Comparison of ENCODE assay signal across 19 cellular contexts in genomic region chr10:15046626-15047025, GRCh38. TPM values are rescaled to one million over a fixed set of nuclear protein-coding genes. Genes with fewer than 3 reads are reported as not detected.
A peak's percentile ranks its signal among the peaks of the same experiment; 100 is the strongest.
DNase-seq lines count a peak whose midpoint lies in the region; FAIRE-seq and TF ChIP-seq lines count a peak whose summit lies in the region.
"Had no signal": no experiment of that assay in that cellular context is flagged by ENCODE, and none has a peak within 500 bp of the region (broad histone marks: within the 10 kb centered on the region; RNA-seq: fewer than 3 reads in every experiment).

No MANE protein-coding gene starts in this region.

- DNase-seq in GM23248 (peak; percentile 26), astrocyte of the spinal cord (ENCODE audit: low read depth, low spot score) (peak; percentile 84), islet precursor cell (peak; percentile 72), tibial artery (no peak), immature natural killer cell (no peak), GM19239 (ENCODE audit: insufficient read length, low spot score) (no peak)
- no peak for DNase-seq in central memory CD4-positive, alpha-beta T cell
- DNase-seq: activated CD4-positive, alpha-beta T cell treated with anti-CD3 and anti-CD28 coated beads for 4 hours; activated naive CD4-positive, alpha-beta T cell treated with anti-CD3 and anti-CD28 coated beads, Interleukin-2, amount 50 U/mL, for 16 hours; CD8-positive, alpha-beta T cell; NCI-H1105 treated with DMSO at 0.1 percent for 48 hours; NCI-H2171; nephron progenitor cell; NK-92 treated with Interleukin-12 subunit alpha and Interleukin-12 subunit beta, amount 100 ng/mL, for 24 hours; right lobe of liver had no signal

- H3K9me3 Mint-ChIP-seq in immature natural killer cell, result no peaks in the 10 kb centered on the region
- H3K9me3 Mint-ChIP-seq: CD8-positive, alpha-beta T cell had no signal

- no peaks in the 10 kb centered on the region for H3K4me1 Mint-ChIP-seq in immature natural killer cell
- H3K4me1 Mint-ChIP-seq: nephron progenitor cell had no signal

- no peak overlapping the region for H3K4me3 ChIP-seq in GM23248
- no peak overlapping the region for H3K4me3 ChIP-seq in astrocyte of the spinal cord (ENCODE audit: low read depth, low read length)
- H3K4me3 ChIP-seq in tibial artery, result peak overlapping the region in 1 of 2 donors; percentile 30
- H3K4me3 ChIP-seq: lung, right lobe of liver had no signal

- H3F3A ChIP-seq in GM23248 (ENCODE audit: insufficient read depth), result no peaks in the 10 kb centered on the region

- no peaks in the 10 kb centered on the region for H3K79me2 ChIP-seq in GM23248 (ENCODE audit: insufficient read depth)

- H3K9me2 ChIP-seq in GM23248 (ENCODE audit: insufficient read depth), result no peaks in the 10 kb centered on the region

- 35 to 37% methylated on average over 5 of the region's 5 CpGs for WGBS in GM23248 (ENCODE audit: low coverage in 1 of 2, low lambda C conversion rate in 2 of 2, missing lambda C conversion rate in 2 of 2), 2 experiments

- no peak overlapping the region for H3K4me3 Mint-ChIP-seq in immature natural killer cell
- H3K4me3 Mint-ChIP-seq: CD8-positive, alpha-beta T cell; nephron progenitor cell; stimulated activated effector memory CD8-positive, alpha-beta T cell treated with anti-CD3 and anti-CD28 coated beads, Interleukin-12 subunit alpha, Interleukin-12 subunit beta, amount 100 ng/mL, for 72 hours; T-helper 2 cell treated with Interferon-gamma antibody and Interleukin-4, amounts not matched to agents 5 μg/mL and 100 μg/mL, for 36 hours had no signal

- H3K36me3 Mint-ChIP-seq in immature natural killer cell, result no peaks in the 10 kb centered on the region
- H3K36me3 Mint-ChIP-seq: CD8-positive, alpha-beta T cell; stimulated activated effector memory CD8-positive, alpha-beta T cell treated with anti-CD3 and anti-CD28 coated beads, Interleukin-12 subunit alpha, Interleukin-12 subunit beta, amount 100 ng/mL, for 72 hours had no signal

- no peak for FAIRE-seq in GM19239 (lab: Jason Lieb, UNC)
- FAIRE-seq: colon had no signal

- no peaks in the 10 kb centered on the region for H4K20me1 ChIP-seq in GM23248 (ENCODE audit: insufficient read depth)

- no peak overlapping the region for H3K27ac Mint-ChIP-seq in immature natural killer cell
- H3K27ac Mint-ChIP-seq: CD8-positive, alpha-beta T cell; nephron progenitor cell; stimulated activated effector memory CD8-positive, alpha-beta T cell treated with anti-CD3 and anti-CD28 coated beads, Interleukin-12 subunit alpha, Interleukin-12 subunit beta, amount 100 ng/mL, for 72 hours; T-helper 2 cell treated with Interferon-gamma antibody and Interleukin-4, amounts not matched to agents 5 μg/mL and 100 μg/mL, for 36 hours had no signal

- H3K27me3 ChIP-seq in GM23248 (replicated peaks; ENCODE audit: insufficient read depth), result no peaks in the 10 kb centered on the region
- H3K27me3 ChIP-seq in tibial artery, result no peaks in the 10 kb centered on the region
- H3K27me3 ChIP-seq: right lobe of liver had no signal

- H3K4me1 ChIP-seq in GM23248 (ENCODE audit: insufficient read depth), result peaks cover 8% of the 10 kb centered on the region
- peaks cover 6 to 22% (median 11%) of the 10 kb centered on the region in 4 donors for H3K4me1 ChIP-seq in tibial artery
- H3K4me1 ChIP-seq: right lobe of liver had no signal

- H3K36me3 ChIP-seq in GM23248 (ENCODE audit: low read depth), result no peaks in the 10 kb centered on the region
- H3K36me3 ChIP-seq in tibial artery, result no peaks in the 10 kb centered on the region
- H3K36me3 ChIP-seq: right lobe of liver had no signal

- in situ Hi-C loops in GM23248 (cut with MboI), result no loop called here
- in situ Hi-C loops in astrocyte of the spinal cord (cut with HindIII; ENCODE audit: low sequenced_read_pairs), result no loop called here

- no peaks in the 10 kb centered on the region for H3K9me3 ChIP-seq in GM23248 (ENCODE audit: low read depth)
- no peaks in the 10 kb centered on the region for H3K9me3 ChIP-seq in tibial artery
- H3K9me3 ChIP-seq: right lobe of liver had no signal

- H2AFZ ChIP-seq in GM23248, result peak overlapping the region; percentile 18; the same call in 1 of the 2 replicates

- no peak overlapping the region for H3K4me2 ChIP-seq in GM23248 (ENCODE audit: unreplicated experiment)

- peaks cover 0 to 10% (median 7%) of the 10 kb centered on the region in 3 donors for H3K27me3 Mint-ChIP-seq in immature natural killer cell (ENCODE audit: low read depth in 3 of 3)

- TF ChIP-seq CTCF in astrocyte of the spinal cord (IDR thresholded peaks at IDR 0.05; ENCODE audit: low read depth, low read length) (no peak), tibial artery (IDR thresholded peaks at IDR 0.05) (no peak)

- H3K27ac ChIP-seq in GM23248 (no peak overlapping the region), tibial artery (peak overlapping the region; percentile 49 to 69)
- H3K27ac ChIP-seq: right lobe of liver had no signal

- intact Hi-C loops in tibial artery (cut with DNase I; ENCODE audit: low total_unique reads), result no loop called here

- H3K9ac ChIP-seq in GM23248, result no peak overlapping the region

RNA-seq across cellular contexts. Expression of gene OLAH, which starts 2.9 kb away (rescaled TPM):
- not detected in 2 replicates for total RNA-seq in GM23248 (2014; rRNA removed; shearing (Covaris generic))
- polyA plus RNA-seq in GM23248 (2016; fragmentation: Nextera tagmentation; extraction: Ambion mirVana) (not detected in 2 replicates), immature natural killer cell (not detected)
- total RNA-seq: CD8-positive, alpha-beta T cell had no signal

RNA-seq across cellular contexts. Expression of gene ACBD7, which starts 42.0 kb away (rescaled TPM):
- 0.11 and 0.13 TPM in 2 replicates for total RNA-seq in GM23248 (2014; rRNA removed; shearing (Covaris generic))
- not detected in 2 replicates for polyA plus RNA-seq in GM23248 (2016; fragmentation: Nextera tagmentation; extraction: Ambion mirVana)
- not detected for polyA plus RNA-seq in immature natural killer cell

RNA-seq across cellular contexts. Expression of gene RPP38, which starts 50.5 kb away (rescaled TPM):
- 8.0 and 8.9 TPM in 2 replicates for total RNA-seq in GM23248 (2014; rRNA removed; shearing (Covaris generic))
- polyA plus RNA-seq in GM23248 (2016; fragmentation: Nextera tagmentation; extraction: Ambion mirVana) (19.0 and 22.1 TPM in 2 replicates), immature natural killer cell (10 to 100 TPM; 20.6 to 24.3 (median 22.2) TPM)

Comparison
In these comparisons a context has a peak if more than half of its experiments do, and no peak if none do; other contexts are left out.
1. DNase-seq: peak in GM23248 (single experiment), astrocyte of the spinal cord (single experiment) and islet precursor cell (single experiment); none in tibial artery (0 of 2), central memory CD4-positive, alpha-beta T cell (single experiment), immature natural killer cell (0 of 3) and GM19239 (single experiment).